ENCODE assay signal across 18 cellular contexts in the genomic region with DNA sequence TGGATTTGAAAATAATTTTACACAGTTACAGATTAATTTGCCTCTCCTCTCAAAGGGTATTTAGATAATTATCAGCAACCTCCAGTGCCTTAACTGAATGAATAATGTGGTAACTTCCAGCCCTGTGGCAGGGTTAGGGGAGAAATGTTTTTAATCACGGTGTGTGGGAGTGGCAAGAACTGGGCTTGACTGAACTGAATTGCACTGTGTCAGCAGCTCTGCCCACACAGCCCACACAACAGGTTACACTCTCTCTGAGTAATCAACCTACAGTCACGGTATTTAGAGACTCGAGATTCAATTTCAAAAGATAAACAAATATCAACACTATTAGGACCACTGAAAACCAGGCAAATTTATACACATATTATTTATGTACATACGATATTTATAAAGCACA.
DNase-seq lines count a peak whose midpoint lies in the region; ATAC-seq and TF ChIP-seq lines count a peak whose summit lies in the region.
"Had no signal": no experiment of that assay in that cellular context is flagged by ENCODE, and none has a peak within 500 bp of the region (broad histone marks: within the 10 kb centered on the region; RNA-seq: fewer than 3 reads in every experiment).

No MANE protein-coding gene starts in this region.

- peak; percentile 53 for DNase-seq in Ammon's horn (ENCODE audit: low spot score)
- peak; percentile 30 for DNase-seq in ELR (ENCODE audit: low read depth)
- DNase-seq in RWPE2 (ENCODE audit: low spot score): no peak
- peak; percentile 32 for DNase-seq in kidney epithelial cell (ENCODE audit: low read depth)
- no peak for DNase-seq in glomerular visceral epithelial cell (ENCODE audit: extremely low spot score)
- no peak for DNase-seq in NCI-H446 (lab: John Stamatoyannopoulos, UW)
- no peak for DNase-seq in mucosa of descending colon
- DNase-seq: BE2C; body of pancreas; dorsolateral prefrontal cortex; hippocampal formation; Kasumi-1; left ventricle myocardium inferior; naive B cell; NCI-H146; stimulated activated CD4-positive, alpha-beta T cell treated with anti-CD3 and anti-CD28 coated beads, Interleukin-15, amount 100 ng/mL, for 24 hours had no signal

- ATAC-seq in RWPE2 (ENCODE audit: low read depth) (0 out of 3 replicates have a peak, but pooled peaks have one; percentile 36), mucosa of descending colon (no peak)
- ATAC-seq: body of pancreas had no signal

- H3K27me3 ChIP-seq in RWPE2 (ENCODE audit: insufficient read depth, poor library complexity, severe bottlenecking) (no peaks in the 10 kb centered on the region), kidney epithelial cell (ENCODE audit: control insufficient read depth, insufficient read depth, low read length) (no peaks in the 10 kb centered on the region)
- H3K27me3 ChIP-seq: BE2C, body of pancreas, dorsolateral prefrontal cortex, suprapubic skin had no signal

- no peaks in the 10 kb centered on the region for H3K9me3 ChIP-seq in RWPE2 (ENCODE audit: severe bottlenecking)
- H3K9me3 ChIP-seq in mucosa of descending colon: peaks cover 2% of the 10 kb centered on the region
- H3K9me3 ChIP-seq: BE2C, prostate gland, suprapubic skin had no signal

- TF ChIP-seq CTCF in RWPE2 (IDR thresholded peaks at IDR 0.05; ENCODE audit: poor library complexity, severe bottlenecking) (no peak), kidney epithelial cell (IDR thresholded peaks at IDR 0.05; ENCODE audit: insufficient read depth, low read length, poor library complexity, severe bottlenecking) (no peak), mucosa of descending colon (IDR thresholded peaks at IDR 0.05) (no peak)

- no peaks in the 10 kb centered on the region for H3K4me1 ChIP-seq in RWPE2 (ENCODE audit: insufficient read depth, poor library complexity, severe bottlenecking)
- H3K4me1 ChIP-seq in mucosa of descending colon (ENCODE audit: low read depth): no peaks in the 10 kb centered on the region
- H3K4me1 ChIP-seq: BE2C, body of pancreas, left ventricle myocardium inferior, prostate gland, suprapubic skin had no signal

- intact Hi-C loops in mucosa of descending colon (cut with DNase I, micrococcal nuclease): no loop called here

- H3K27ac ChIP-seq in RWPE2 (ENCODE audit: poor library complexity, severe bottlenecking): no peak overlapping the region
- H3K27ac ChIP-seq: body of pancreas, dorsolateral prefrontal cortex, left ventricle myocardium inferior, prostate gland, suprapubic skin had no signal

- H3K4me3 ChIP-seq in RWPE2 (ENCODE audit: severe bottlenecking): no peak overlapping the region
- H3K4me3 ChIP-seq in kidney epithelial cell (ENCODE audit: low read depth, low read length): no peak overlapping the region
- H3K4me3 ChIP-seq in mucosa of descending colon: no peak overlapping the region
- H3K4me3 ChIP-seq: body of pancreas, dorsolateral prefrontal cortex, left ventricle myocardium inferior, prostate gland, suprapubic skin had no signal

- H3K36me3 ChIP-seq in RWPE2 (ENCODE audit: low read depth) (no peaks in the 10 kb centered on the region), kidney epithelial cell (ENCODE audit: control insufficient read depth, insufficient read depth, low read length) (no peaks in the 10 kb centered on the region), mucosa of descending colon (ENCODE audit: low read depth) (no peaks in the 10 kb centered on the region)
- H3K36me3 ChIP-seq: BE2C, left ventricle myocardium inferior, prostate gland, suprapubic skin had no signal

Comparison
In these comparisons a context has a peak if more than half of its experiments do, and no peak if none do; other contexts are left out.
1. DNase-seq: peak in Ammon's horn (single experiment), ELR (single experiment) and kidney epithelial cell (single experiment); none in RWPE2 (single experiment), glomerular visceral epithelial cell (single experiment), NCI-H446 (0 of 2) and mucosa of descending colon (0 of 3).